ENCODE assay signal across 16 cellular contexts in the genomic region with DNA sequence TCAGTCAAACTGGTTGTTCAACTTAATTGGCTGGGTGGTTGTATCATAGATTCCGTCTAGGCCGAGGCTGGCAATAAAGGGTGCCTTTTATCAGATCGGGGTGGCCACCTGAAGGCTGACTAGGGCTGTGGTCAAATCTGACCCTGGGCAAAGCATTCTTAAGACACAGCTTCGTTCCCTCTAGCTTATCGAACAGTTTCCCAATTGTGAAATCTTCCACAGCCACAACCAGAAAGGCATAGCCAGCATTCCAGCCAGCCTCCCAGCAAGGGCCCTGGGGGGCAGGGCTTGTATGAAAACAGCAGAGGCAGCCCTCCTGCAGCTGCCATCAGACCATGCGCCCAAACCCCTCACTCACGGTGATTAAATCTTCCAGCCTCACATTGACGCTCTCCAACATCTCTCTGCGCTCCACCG. TPM values are rescaled to one million over a fixed set of nuclear protein-coding genes. Genes with fewer than 3 reads are reported as not detected.
DNase-seq lines count a peak whose midpoint lies in the region; ATAC-seq and TF ChIP-seq lines count a peak whose summit lies in the region.
"Had no signal": no experiment of that assay in that cellular context is flagged by ENCODE, and none has a peak within 500 bp of the region (broad histone marks: within the 10 kb centered on the region; RNA-seq: fewer than 3 reads in every experiment).

No MANE protein-coding gene starts in this region.

- intact Hi-C loops in left lung (cut with DNase I): no loop called here

- H3K36me3 ChIP-seq in CD4-positive, CD25-positive, alpha-beta regulatory T cell (ENCODE audit: control insufficient read depth, insufficient read depth, low read length): no peaks in the 10 kb centered on the region
- no peaks in the 10 kb centered on the region for H3K36me3 ChIP-seq in HUES48 (ENCODE audit: control insufficient read depth, insufficient read depth, low read length)
- H3K36me3 ChIP-seq in MM.1S (replicated peaks; ENCODE audit: insufficient read depth, low read length): no peaks in the 10 kb centered on the region
- no peaks in the 10 kb centered on the region for H3K36me3 ChIP-seq in left lung

- no peaks in the 10 kb centered on the region for H3K9me3 Mint-ChIP-seq in CD4-positive, CD25-positive, alpha-beta regulatory T cell
- H3K9me3 Mint-ChIP-seq in mesothelial cell of epicardium: no peaks in the 10 kb centered on the region

- H3K4me1 Mint-ChIP-seq in CD4-positive, CD25-positive, alpha-beta regulatory T cell: peaks cover 10 to 36% (median 23%) of the 10 kb centered on the region in 4 donors
- H3K4me1 Mint-ChIP-seq in mesothelial cell of epicardium: peaks cover 41% of the 10 kb centered on the region

- no peak for ATAC-seq in CD4-positive, CD25-positive, alpha-beta regulatory T cell (ENCODE audit: low read depth in 2 of 2)
- no peak for ATAC-seq in left lung
- no peak for ATAC-seq in GM21390 (IDR thresholded peaks at IDR 0.05; ENCODE audit: unreplicated experiment)

- H3K27me3 ChIP-seq in CD4-positive, CD25-positive, alpha-beta regulatory T cell (ENCODE audit: control insufficient read depth, insufficient read depth, low read length): no peaks in the 10 kb centered on the region
- H3K27me3 ChIP-seq in HUES48 (ENCODE audit: control insufficient read depth, insufficient read depth, low read length): no peaks in the 10 kb centered on the region
- H3K27me3 ChIP-seq in MM.1S (replicated peaks; ENCODE audit: insufficient read depth, low read length): no peaks in the 10 kb centered on the region
- no peaks in the 10 kb centered on the region for H3K27me3 ChIP-seq in left lung

- H3K9ac ChIP-seq in HUES48 (ENCODE audit: low read depth, low read length) (no peak overlapping the region), MM.1S (ENCODE audit: low read length) (no peak overlapping the region)

- no peak overlapping the region for H3K4me3 ChIP-seq in CD4-positive, CD25-positive, alpha-beta regulatory T cell (ENCODE audit: low read depth, low read length)
- H3K4me3 ChIP-seq in HUES48 (ENCODE audit: low read depth, low read length): no peak overlapping the region
- H3K4me3 ChIP-seq in choroid plexus epithelial cell (ENCODE audit: low read depth, low read length): no peak overlapping the region
- H3K4me3 ChIP-seq in MM.1S (ENCODE audit: low read length): no peak overlapping the region
- H3K4me3 ChIP-seq in left lung: no peak overlapping the region

- H3F3A ChIP-seq in MM.1S (ENCODE audit: insufficient read depth, low read length): no peaks in the 10 kb centered on the region

- H3K27me3 Mint-ChIP-seq in CD4-positive, CD25-positive, alpha-beta regulatory T cell: no peaks in the 10 kb centered on the region
- no peaks in the 10 kb centered on the region for H3K27me3 Mint-ChIP-seq in mesothelial cell of epicardium (ENCODE audit: low read depth)

- no peaks in the 10 kb centered on the region for H4K20me1 ChIP-seq in MM.1S (ENCODE audit: insufficient read depth, low read length)

- no peak for DNase-seq in CD4-positive, CD25-positive, alpha-beta regulatory T cell
- DNase-seq in choroid plexus epithelial cell (ENCODE audit: low read depth): peak; percentile 23
- DNase-seq in mesothelial cell of epicardium (ENCODE audit: low spot score in 2 of 2, unreplicated experiment in 2 of 2): no peak
- DNase-seq in MM.1S: no peak
- DNase-seq in left lung: no peak
- no peak for DNase-seq in AML-193 (lab: John Stamatoyannopoulos, UW)
- DNase-seq: aorta; C1 segment of cervical spinal cord; NCI-H1930; NK-92 treated with Interleukin-12 subunit alpha and Interleukin-12 subunit beta, amount 100 ng/mL, for 24 hours; stimulated activated CD4-positive, alpha-beta T cell treated with anti-CD3 and anti-CD28 coated beads, Interleukin-4, amount 100 ng/mL, for 1 hour; stimulated activated naive CD4-positive, alpha-beta T cell treated with Interleukin-2 at 50 U/mL for 16 hours had no signal

- H3K4me3 Mint-ChIP-seq in CD4-positive, CD25-positive, alpha-beta regulatory T cell: no peak overlapping the region
- no peak overlapping the region for H3K4me3 Mint-ChIP-seq in mesothelial cell of epicardium

- H3K9me3 ChIP-seq in CD4-positive, CD25-positive, alpha-beta regulatory T cell (ENCODE audit: control insufficient read depth in 2 of 2, low read length in 2 of 2): no peaks in the 10 kb centered on the region
- H3K9me3 ChIP-seq in HUES48 (ENCODE audit: control insufficient read depth, insufficient read depth, low read length): no peaks in the 10 kb centered on the region
- no peaks in the 10 kb centered on the region for H3K9me3 ChIP-seq in MM.1S (replicated peaks; ENCODE audit: insufficient read depth, low read length)
- no peaks in the 10 kb centered on the region for H3K9me3 ChIP-seq in left lung

- no peak overlapping the region for H3K4me2 ChIP-seq in MM.1S (ENCODE audit: low read depth, low read length)

- TF ChIP-seq CTCF in choroid plexus epithelial cell (conservative IDR thresholded peaks at IDR 0.05; ENCODE audit: low read depth, low read length) (no peak), mesothelial cell of epicardium (IDR thresholded peaks at IDR 0.05; ENCODE audit: unreplicated experiment) (no peak), MM.1S (IDR thresholded peaks at IDR 0.05; ENCODE audit: low read length) (no peak), left lung (IDR thresholded peaks at IDR 0.05) (no peak)

- peaks cover 19% of the 10 kb centered on the region for H3K4me1 ChIP-seq in CD4-positive, CD25-positive, alpha-beta regulatory T cell (ENCODE audit: control insufficient read depth, insufficient read depth, low read length, poor library complexity, severe bottlenecking)
- H3K4me1 ChIP-seq in HUES48 (ENCODE audit: control insufficient read depth, insufficient read depth, low read length): peaks cover 30% of the 10 kb centered on the region
- H3K4me1 ChIP-seq in MM.1S (ENCODE audit: low read length): peaks cover 11% of the 10 kb centered on the region
- peaks cover 0 to 7% of the 10 kb centered on the region in 2 donors for H3K4me1 ChIP-seq in left lung

- H3K27ac Mint-ChIP-seq in CD4-positive, CD25-positive, alpha-beta regulatory T cell: peak overlapping the region in 2 of 3 donors; percentile 88 to 90
- H3K27ac Mint-ChIP-seq in mesothelial cell of epicardium: peak overlapping the region; percentile 0

- H3K79me2 ChIP-seq in MM.1S (ENCODE audit: low read length): no peaks in the 10 kb centered on the region

- no peak overlapping the region for H3K27ac ChIP-seq in CD4-positive, CD25-positive, alpha-beta regulatory T cell (ENCODE audit: insufficient read depth, low read length, poor library complexity, severe bottlenecking)
- H3K27ac ChIP-seq in HUES48 (ENCODE audit: low read depth, low read length) (peak overlapping the region; percentile 21), MM.1S (ENCODE audit: low read length) (no peak overlapping the region), left lung (no peak overlapping the region)

- no peaks in the 10 kb centered on the region for H3K9me2 ChIP-seq in MM.1S (replicated peaks; ENCODE audit: insufficient read depth, low read length)

- no peaks in the 10 kb centered on the region for H3K36me3 Mint-ChIP-seq in CD4-positive, CD25-positive, alpha-beta regulatory T cell
- no peaks in the 10 kb centered on the region for H3K36me3 Mint-ChIP-seq in mesothelial cell of epicardium

- H2AFZ ChIP-seq in MM.1S (ENCODE audit: low read length): no peak overlapping the region

RNA-seq across cellular contexts. Expression of gene TMEM213, which starts 42.5 kb away (rescaled TPM):
- not detected for total RNA-seq in CD4-positive, CD25-positive, alpha-beta regulatory T cell
- polyA plus RNA-seq in CD4-positive, CD25-positive, alpha-beta regulatory T cell: under 1 TPM in 1 of 4 donors, not detected in 3; 0.21 TPM
- not detected in 3 replicates for total RNA-seq in mesothelial cell of epicardium
- total RNA-seq in left lung: 10 to 100 TPM in 1 of 2 donors, under 1 TPM in 1; 0.05 to 32.8 TPM
- total RNA-seq: aorta, LHCN-M2, mesenteric fat pad had no signal
- polyA plus RNA-seq: aorta had no signal

RNA-seq across cellular contexts. Expression of gene ATP6V0A4, which starts 42.7 kb away (rescaled TPM):
- total RNA-seq in CD4-positive, CD25-positive, alpha-beta regulatory T cell: not detected
- polyA plus RNA-seq in CD4-positive, CD25-positive, alpha-beta regulatory T cell: not detected
- 0.56 to 0.73 TPM in 2 of 3 replicates, not detected in the other for total RNA-seq in mesothelial cell of epicardium
- total RNA-seq in left lung: 1 to 10 TPM in 1 of 2 donors, under 1 TPM in 1; 0.99 to 7.3 TPM
- total RNA-seq: aorta, mesenteric fat pad had no signal
- polyA plus RNA-seq: aorta had no signal

RNA-seq across cellular contexts. Expression of gene SVOPL, which starts 54.2 kb away (rescaled TPM):
- total RNA-seq in CD4-positive, CD25-positive, alpha-beta regulatory T cell: not detected
- polyA plus RNA-seq in CD4-positive, CD25-positive, alpha-beta regulatory T cell: under 1 TPM in 2 of 4 donors, not detected in 2; 0.35 to 0.44 TPM
- 1.1 TPM in 3 replicates for total RNA-seq in mesothelial cell of epicardium
- total RNA-seq in left lung: under 1 TPM in 1 of 2 donors, not detected in 1; 0.26 TPM
- total RNA-seq: aorta, LHCN-M2, mesenteric fat pad had no signal
